In genomic region chr1:19654386-19654785, GRCh38 we compare ENCODE assay signal across 1 cellular context.
TF ChIP-seq lines count a peak whose summit lies in the region.

No MANE protein-coding gene starts in this region.

TF ChIP-seq in HepG2, 621 proteins besides CTCF, POLR2A, EP300 and RAD21 (continued from another document):
- TF ChIP-seq NCOA1 (CRISPR knock-in tag; IDR thresholded peaks at IDR 0.05) = no peak
- no peak for TF ChIP-seq MBD4 (IDR thresholded peaks at IDR 0.05; ENCODE audit: borderline replicate concordance, low read length)
- TF ChIP-seq ATF3 (CRISPR knock-in tag; IDR thresholded peaks at IDR 0.05) = no peak
- TF ChIP-seq, protein P1, sequence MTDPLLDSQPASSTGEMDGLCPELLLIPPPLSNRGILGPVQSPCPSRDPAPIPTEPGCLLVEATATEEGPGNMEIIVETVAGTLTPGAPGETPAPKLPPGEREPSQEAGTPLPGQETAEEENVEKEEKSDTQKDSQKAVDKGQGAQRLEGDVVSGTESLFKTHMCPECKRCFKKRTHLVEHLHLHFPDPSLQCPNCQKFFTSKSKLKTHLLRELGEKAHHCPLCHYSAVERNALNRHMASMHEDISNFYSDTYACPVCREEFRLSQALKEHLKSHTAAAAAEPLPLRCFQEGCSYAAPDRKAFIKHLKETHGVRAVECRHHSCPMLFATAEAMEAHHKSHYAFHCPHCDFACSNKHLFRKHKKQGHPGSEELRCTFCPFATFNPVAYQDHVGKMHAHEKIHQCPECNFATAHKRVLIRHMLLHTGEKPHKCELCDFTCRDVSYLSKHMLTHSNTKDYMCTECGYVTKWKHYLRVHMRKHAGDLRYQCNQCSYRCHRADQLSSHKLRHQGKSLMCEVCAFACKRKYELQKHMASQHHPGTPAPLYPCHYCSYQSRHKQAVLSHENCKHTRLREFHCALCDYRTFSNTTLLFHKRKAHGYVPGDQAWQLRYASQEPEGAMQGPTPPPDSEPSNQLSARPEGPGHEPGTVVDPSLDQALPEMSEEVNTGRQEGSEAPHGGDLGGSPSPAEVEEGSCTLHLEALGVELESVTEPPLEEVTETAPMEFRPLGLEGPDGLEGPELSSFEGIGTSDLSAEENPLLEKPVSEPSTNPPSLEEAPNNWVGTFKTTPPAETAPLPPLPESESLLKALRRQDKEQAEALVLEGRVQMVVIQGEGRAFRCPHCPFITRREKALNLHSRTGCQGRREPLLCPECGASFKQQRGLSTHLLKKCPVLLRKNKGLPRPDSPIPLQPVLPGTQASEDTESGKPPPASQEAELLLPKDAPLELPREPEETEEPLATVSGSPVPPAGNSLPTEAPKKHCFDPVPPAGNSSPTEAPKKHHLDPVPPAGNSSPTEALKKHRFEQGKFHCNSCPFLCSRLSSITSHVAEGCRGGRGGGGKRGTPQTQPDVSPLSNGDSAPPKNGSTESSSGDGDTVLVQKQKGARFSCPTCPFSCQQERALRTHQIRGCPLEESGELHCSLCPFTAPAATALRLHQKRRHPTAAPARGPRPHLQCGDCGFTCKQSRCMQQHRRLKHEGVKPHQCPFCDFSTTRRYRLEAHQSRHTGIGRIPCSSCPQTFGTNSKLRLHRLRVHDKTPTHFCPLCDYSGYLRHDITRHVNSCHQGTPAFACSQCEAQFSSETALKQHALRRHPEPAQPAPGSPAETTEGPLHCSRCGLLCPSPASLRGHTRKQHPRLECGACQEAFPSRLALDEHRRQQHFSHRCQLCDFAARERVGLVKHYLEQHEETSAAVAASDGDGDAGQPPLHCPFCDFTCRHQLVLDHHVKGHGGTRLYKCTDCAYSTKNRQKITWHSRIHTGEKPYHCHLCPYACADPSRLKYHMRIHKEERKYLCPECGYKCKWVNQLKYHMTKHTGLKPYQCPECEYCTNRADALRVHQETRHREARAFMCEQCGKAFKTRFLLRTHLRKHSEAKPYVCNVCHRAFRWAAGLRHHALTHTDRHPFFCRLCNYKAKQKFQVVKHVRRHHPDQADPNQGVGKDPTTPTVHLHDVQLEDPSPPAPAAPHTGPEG (CRISPR knock-in tag; IDR thresholded peaks at IDR 0.05) = no peak
- TF ChIP-seq ZNF788 (CRISPR knock-in tag; IDR thresholded peaks at IDR 0.05; ENCODE audit: borderline replicate concordance) = no peak
- TF ChIP-seq SAP130 (CRISPR knock-in tag; IDR thresholded peaks at IDR 0.05; ENCODE audit: low read depth) = peak; percentile 33; the same call in 1 of the 2 replicates
- no peak for TF ChIP-seq ARID2 (CRISPR knock-in tag; IDR thresholded peaks at IDR 0.05; ENCODE audit: borderline replicate concordance)
- no peak for TF ChIP-seq SRF (IDR thresholded peaks at IDR 0.05; ENCODE audit: low read depth, low read length)
- TF ChIP-seq, protein P2, sequence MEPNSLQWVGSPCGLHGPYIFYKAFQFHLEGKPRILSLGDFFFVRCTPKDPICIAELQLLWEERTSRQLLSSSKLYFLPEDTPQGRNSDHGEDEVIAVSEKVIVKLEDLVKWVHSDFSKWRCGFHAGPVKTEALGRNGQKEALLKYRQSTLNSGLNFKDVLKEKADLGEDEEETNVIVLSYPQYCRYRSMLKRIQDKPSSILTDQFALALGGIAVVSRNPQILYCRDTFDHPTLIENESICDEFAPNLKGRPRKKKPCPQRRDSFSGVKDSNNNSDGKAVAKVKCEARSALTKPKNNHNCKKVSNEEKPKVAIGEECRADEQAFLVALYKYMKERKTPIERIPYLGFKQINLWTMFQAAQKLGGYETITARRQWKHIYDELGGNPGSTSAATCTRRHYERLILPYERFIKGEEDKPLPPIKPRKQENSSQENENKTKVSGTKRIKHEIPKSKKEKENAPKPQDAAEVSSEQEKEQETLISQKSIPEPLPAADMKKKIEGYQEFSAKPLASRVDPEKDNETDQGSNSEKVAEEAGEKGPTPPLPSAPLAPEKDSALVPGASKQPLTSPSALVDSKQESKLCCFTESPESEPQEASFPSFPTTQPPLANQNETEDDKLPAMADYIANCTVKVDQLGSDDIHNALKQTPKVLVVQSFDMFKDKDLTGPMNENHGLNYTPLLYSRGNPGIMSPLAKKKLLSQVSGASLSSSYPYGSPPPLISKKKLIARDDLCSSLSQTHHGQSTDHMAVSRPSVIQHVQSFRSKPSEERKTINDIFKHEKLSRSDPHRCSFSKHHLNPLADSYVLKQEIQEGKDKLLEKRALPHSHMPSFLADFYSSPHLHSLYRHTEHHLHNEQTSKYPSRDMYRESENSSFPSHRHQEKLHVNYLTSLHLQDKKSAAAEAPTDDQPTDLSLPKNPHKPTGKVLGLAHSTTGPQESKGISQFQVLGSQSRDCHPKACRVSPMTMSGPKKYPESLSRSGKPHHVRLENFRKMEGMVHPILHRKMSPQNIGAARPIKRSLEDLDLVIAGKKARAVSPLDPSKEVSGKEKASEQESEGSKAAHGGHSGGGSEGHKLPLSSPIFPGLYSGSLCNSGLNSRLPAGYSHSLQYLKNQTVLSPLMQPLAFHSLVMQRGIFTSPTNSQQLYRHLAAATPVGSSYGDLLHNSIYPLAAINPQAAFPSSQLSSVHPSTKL (CRISPR knock-in tag; IDR thresholded peaks at IDR 0.05) = peak; percentile 10; the same call in 1 of the 2 replicates
- TF ChIP-seq, protein P3, sequence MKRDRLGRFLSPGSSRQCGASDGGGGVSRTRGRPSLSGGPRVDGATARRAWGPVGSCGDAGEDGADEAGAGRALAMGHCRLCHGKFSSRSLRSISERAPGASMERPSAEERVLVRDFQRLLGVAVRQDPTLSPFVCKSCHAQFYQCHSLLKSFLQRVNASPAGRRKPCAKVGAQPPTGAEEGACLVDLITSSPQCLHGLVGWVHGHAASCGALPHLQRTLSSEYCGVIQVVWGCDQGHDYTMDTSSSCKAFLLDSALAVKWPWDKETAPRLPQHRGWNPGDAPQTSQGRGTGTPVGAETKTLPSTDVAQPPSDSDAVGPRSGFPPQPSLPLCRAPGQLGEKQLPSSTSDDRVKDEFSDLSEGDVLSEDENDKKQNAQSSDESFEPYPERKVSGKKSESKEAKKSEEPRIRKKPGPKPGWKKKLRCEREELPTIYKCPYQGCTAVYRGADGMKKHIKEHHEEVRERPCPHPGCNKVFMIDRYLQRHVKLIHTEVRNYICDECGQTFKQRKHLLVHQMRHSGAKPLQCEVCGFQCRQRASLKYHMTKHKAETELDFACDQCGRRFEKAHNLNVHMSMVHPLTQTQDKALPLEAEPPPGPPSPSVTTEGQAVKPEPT (CRISPR knock-in tag; IDR thresholded peaks at IDR 0.05; ENCODE audit: low read depth) = no peak
- TF ChIP-seq ZNF431 (CRISPR knock-in tag; IDR thresholded peaks at IDR 0.05; ENCODE audit: borderline replicate concordance, low read depth) = no peak
- no peak for TF ChIP-seq ZNF761 (CRISPR knock-in tag; conservative IDR thresholded peaks at IDR 0.05)
- TF ChIP-seq TCF7 (IDR thresholded peaks at IDR 0.05; ENCODE audit: low read depth) = peak; percentile 44; the same call in 1 of the 2 replicates
- no peak for TF ChIP-seq NR2F1 (CRISPR knock-in tag; IDR thresholded peaks at IDR 0.05)
- no peak for TF ChIP-seq ZNF878 (CRISPR knock-in tag; IDR thresholded peaks at IDR 0.05)
- peak; percentile 84 for TF ChIP-seq FOSL2 (CRISPR knock-in tag; IDR thresholded peaks at IDR 0.05)
- no peak for TF ChIP-seq PLSCR1 (CRISPR knock-in tag; IDR thresholded peaks at IDR 0.05; ENCODE audit: borderline replicate concordance)
